In genomic region chr3:146187334-146187950, GRCh38 we compare ENCODE assay signal across 8 cellular contexts. TPM values are rescaled to one million over a fixed set of nuclear protein-coding genes. Genes with fewer than 3 reads are reported as not detected.
A peak's percentile ranks its signal among the peaks of the same experiment; 100 is the strongest.
DNase-seq lines count a peak whose midpoint lies in the region; ATAC-seq and TF ChIP-seq lines count a peak whose summit lies in the region.

No MANE protein-coding gene starts in this region.

- DNase-seq in NCI-H2081 (lab: John Stamatoyannopoulos, UW) (peak; percentile 40 to 45), NCI-H2081 treated with DMSO at 0.1 percent for 48 hours (lab: John Stamatoyannopoulos, UW) (no peak), NCI-H774 (lab: John Stamatoyannopoulos, UW) (peak; percentile 21), epithelial cell of proximal tubule (ENCODE audit: low read depth) (no peak), progenitor cell of endocrine pancreas (ENCODE audit: low spot score, unreplicated experiment) (no peak), GM19238 (ENCODE audit: insufficient read length, low spot score) (no peak), KG1 (lab: John Stamatoyannopoulos, UW) (no peak)

- H3K36me3 Mint-ChIP-seq in progenitor cell of endocrine pancreas (ENCODE audit: insufficient read depth), result peaks cover 7% of the 10 kb centered on the region

- ATAC-seq in HG03469 (IDR thresholded peaks at IDR 0.05; ENCODE audit: unreplicated experiment), result no peak

- H3K9me3 Mint-ChIP-seq in progenitor cell of endocrine pancreas (ENCODE audit: low read depth), result no peaks in the 10 kb centered on the region

- H3K4me3 Mint-ChIP-seq in progenitor cell of endocrine pancreas (ENCODE audit: low read depth), result no peak overlapping the region

- H3K4me1 Mint-ChIP-seq in progenitor cell of endocrine pancreas (ENCODE audit: low read depth), result peaks cover 9% of the 10 kb centered on the region

- no peak overlapping the region for H3K27ac Mint-ChIP-seq in progenitor cell of endocrine pancreas

- peak; percentile 73 for TF ChIP-seq CTCF in epithelial cell of proximal tubule (conservative IDR thresholded peaks at IDR 0.05; ENCODE audit: low read depth, low read length)
- peak; percentile 68 for TF ChIP-seq CTCF in progenitor cell of endocrine pancreas (IDR thresholded peaks at IDR 0.05; ENCODE audit: unreplicated experiment)

- no peak overlapping the region for H3K4me3 ChIP-seq in epithelial cell of proximal tubule (ENCODE audit: low read depth, low read length)

- no peaks in the 10 kb centered on the region for H3K27me3 Mint-ChIP-seq in progenitor cell of endocrine pancreas

RNA-seq across cellular contexts. Expression of gene PLOD2, which starts 26.5 kb away (rescaled TPM):
- total RNA-seq in epithelial cell of proximal tubule (31.0 and 82.6 TPM in 2 replicates), progenitor cell of endocrine pancreas (49.2 and 54.9 TPM in 2 replicates)

Comparison
In these comparisons a context has a peak if more than half of its experiments do, and no peak if none do; other contexts are left out.
1. DNase-seq: peak in NCI-H2081 (2 of 2) and NCI-H774 (single experiment); none in NCI-H2081 treated with DMSO at 0.1 percent for 48 hours (single experiment), epithelial cell of proximal tubule (single experiment), progenitor cell of endocrine pancreas (single experiment), GM19238 (single experiment) and KG1 (single experiment).